Comparison of ENCODE assay signal across 2 cellular contexts in genomic region chr3:50003766-50004278, GRCh38.
TF ChIP-seq lines count a peak whose summit lies in the region.

No MANE protein-coding gene starts in this region.

TF ChIP-seq in GM23338, 12 proteins besides CTCF, POLR2A, EP300 and RAD21 (continued from another document):
- no peak for TF ChIP-seq REST (IDR thresholded peaks at IDR 0.05; ENCODE audit: unreplicated experiment)
- no peak for TF ChIP-seq ZNF462 (CRISPR knock-in tag; IDR thresholded peaks at IDR 0.05)
- no peak for TF ChIP-seq CREB1 (CRISPR knock-in tag; IDR thresholded peaks at IDR 0.05; ENCODE audit: low read depth)
- no peak for TF ChIP-seq NANOG (IDR thresholded peaks at IDR 0.05; ENCODE audit: borderline replicate concordance)
- no peak for TF ChIP-seq ETS1 (IDR thresholded peaks at IDR 0.05)
- TF ChIP-seq JUNB (IDR thresholded peaks at IDR 0.05; ENCODE audit: unreplicated experiment): no peak
- TF ChIP-seq EZH2phosphoT487 (IDR thresholded peaks at IDR 0.05; ENCODE audit: unreplicated experiment): no peak

TF ChIP-seq in WTC11, 78 proteins besides CTCF, POLR2A, EP300 and RAD21 (continued from another document):
- TF ChIP-seq ARID4B (CRISPR knock-in tag; IDR thresholded peaks at IDR 0.05; ENCODE audit: borderline replicate concordance): no peak
- TF ChIP-seq GABPB1 (CRISPR knock-in tag; IDR thresholded peaks at IDR 0.05): no peak
